9 cellular contexts compared by ENCODE assay signal in the genomic region with DNA sequence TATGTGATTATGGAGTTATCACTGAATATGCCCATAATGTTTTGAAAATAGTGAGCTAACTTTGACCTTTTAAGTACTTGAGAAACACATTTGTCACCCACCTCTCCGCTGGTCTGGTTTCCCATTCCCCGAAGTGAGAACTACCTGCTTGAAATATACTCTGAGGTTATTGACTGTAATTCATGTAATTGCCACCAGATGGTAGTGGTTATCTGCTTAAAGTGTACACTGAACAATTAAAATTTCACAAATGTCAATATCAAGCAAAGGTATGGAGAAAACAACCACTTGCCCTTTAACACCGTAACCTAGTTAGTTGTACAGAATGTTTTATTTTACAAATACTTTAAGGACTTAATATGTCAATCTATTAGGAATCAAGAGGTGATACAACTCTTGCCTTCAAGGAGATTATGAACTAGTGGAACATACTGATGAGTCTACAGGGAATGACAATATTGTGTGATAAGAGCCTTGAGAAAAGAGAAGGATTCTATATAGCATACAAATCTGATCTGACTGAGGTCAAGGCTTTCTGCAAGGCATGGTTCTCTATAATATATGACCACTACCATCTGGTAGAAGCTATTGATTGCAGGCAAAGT.
DNase-seq lines count a peak whose midpoint lies in the region; ATAC-seq and TF ChIP-seq lines count a peak whose summit lies in the region.
"Had no signal": no experiment of that assay in that cellular context is flagged by ENCODE, and none has a peak within 500 bp of the region (broad histone marks: within the 10 kb centered on the region; RNA-seq: fewer than 3 reads in every experiment).

No MANE protein-coding gene starts in this region.

- no peak overlapping the region for H3K4me3 Mint-ChIP-seq in progenitor cell of endocrine pancreas (ENCODE audit: low read depth)
- H3K4me3 Mint-ChIP-seq in activated T-cell treated with anti-CD3 and anti-CD28 coated beads, Interleukin-2, amount 50 U/mL, for 4 hours, result no peak overlapping the region
- H3K4me3 Mint-ChIP-seq: activated B cell treated with CpG ODN at 0.5 μM for 24 hours had no signal

- H3K4me1 Mint-ChIP-seq in progenitor cell of endocrine pancreas (ENCODE audit: low read depth), result no peaks in the 10 kb centered on the region
- no peaks in the 10 kb centered on the region for H3K4me1 Mint-ChIP-seq in activated T-cell treated with anti-CD3 and anti-CD28 coated beads, Interleukin-2, amount 50 U/mL, for 4 hours (ENCODE audit: low read depth)
- H3K4me1 Mint-ChIP-seq: activated B cell treated with CpG ODN at 0.5 μM for 24 hours had no signal

- no peaks in the 10 kb centered on the region for H3K36me3 ChIP-seq in OCI-LY1 (ENCODE audit: insufficient read depth, low read length)

- H3K27me3 Mint-ChIP-seq in progenitor cell of endocrine pancreas, result no peaks in the 10 kb centered on the region
- no peaks in the 10 kb centered on the region for H3K27me3 Mint-ChIP-seq in activated T-cell treated with anti-CD3 and anti-CD28 coated beads, Interleukin-2, amount 50 U/mL, for 4 hours (ENCODE audit: low read depth)

- H3K27ac ChIP-seq in OCI-LY1 (ENCODE audit: low read depth, low read length, poor library complexity, severe bottlenecking), result no peak overlapping the region

- no peaks in the 10 kb centered on the region for H3K4me1 ChIP-seq in OCI-LY1 (ENCODE audit: insufficient read depth, low read length, severe bottlenecking)

- ATAC-seq in GM21390 (IDR thresholded peaks at IDR 0.05; ENCODE audit: unreplicated experiment), result peak; percentile 93
- peak; percentile 79 for ATAC-seq in HG03558 (IDR thresholded peaks at IDR 0.05; ENCODE audit: extremely low read depth, unreplicated experiment)
- ATAC-seq in activated T-cell treated with anti-CD3 and anti-CD28 coated beads, Interleukin-2, amount 50 U/mL, for 4 hours, result no peak

- DNase-seq in Daoy (ENCODE audit: low read depth), result peak; percentile 4
- DNase-seq in epithelial cell of proximal tubule (ENCODE audit: low read depth), result no peak
- no peak for DNase-seq in progenitor cell of endocrine pancreas (ENCODE audit: low spot score, unreplicated experiment)
- no peak for DNase-seq in activated T-cell treated with anti-CD3 and anti-CD28 coated beads, Interleukin-2, amount 50 U/mL, for 4 hours
- DNase-seq in putamen (ENCODE audit: low spot score), result no peak
- DNase-seq: activated B cell treated with CpG ODN at 0.5 μM for 24 hours had no signal

- no peak overlapping the region for H3K4me2 ChIP-seq in OCI-LY1 (ENCODE audit: low read length)

- no peaks in the 10 kb centered on the region for H3K79me2 ChIP-seq in OCI-LY1 (ENCODE audit: insufficient read depth, low read length)

- no peak overlapping the region for H3K4me3 ChIP-seq in OCI-LY1 (ENCODE audit: low read depth, low read length, poor library complexity, severe bottlenecking)
- no peak overlapping the region for H3K4me3 ChIP-seq in epithelial cell of proximal tubule (ENCODE audit: low read depth, low read length)

- H3K9me3 ChIP-seq in OCI-LY1 (ENCODE audit: low read length), result no peaks in the 10 kb centered on the region

- no peaks in the 10 kb centered on the region for H3K36me3 Mint-ChIP-seq in progenitor cell of endocrine pancreas (ENCODE audit: insufficient read depth)
- no peaks in the 10 kb centered on the region for H3K36me3 Mint-ChIP-seq in activated T-cell treated with anti-CD3 and anti-CD28 coated beads, Interleukin-2, amount 50 U/mL, for 4 hours (ENCODE audit: insufficient read depth)

- peak; percentile 57 for TF ChIP-seq CTCF in OCI-LY1 (IDR thresholded peaks at IDR 0.05; ENCODE audit: low read length)
- TF ChIP-seq CTCF in epithelial cell of proximal tubule (conservative IDR thresholded peaks at IDR 0.05; ENCODE audit: low read depth, low read length), result peak; percentile 60
- TF ChIP-seq CTCF in progenitor cell of endocrine pancreas (IDR thresholded peaks at IDR 0.05; ENCODE audit: unreplicated experiment), result peak; percentile 78

- no peak overlapping the region for H3K27ac Mint-ChIP-seq in progenitor cell of endocrine pancreas
- H3K27ac Mint-ChIP-seq: activated B cell treated with CpG ODN at 0.5 μM for 24 hours had no signal

- H3K9ac ChIP-seq in OCI-LY1 (ENCODE audit: low read length), result no peak overlapping the region

- no peaks in the 10 kb centered on the region for H3K27me3 ChIP-seq in OCI-LY1 (ENCODE audit: insufficient read depth, low read length)

- no peaks in the 10 kb centered on the region for H3F3A ChIP-seq in OCI-LY1 (ENCODE audit: insufficient read depth, low read length)

- H3K9me2 ChIP-seq in OCI-LY1 (ENCODE audit: low read depth, low read length), result no peaks in the 10 kb centered on the region

- H3K9me3 Mint-ChIP-seq in progenitor cell of endocrine pancreas (ENCODE audit: low read depth), result no peaks in the 10 kb centered on the region
- peaks cover 4% of the 10 kb centered on the region for H3K9me3 Mint-ChIP-seq in activated T-cell treated with anti-CD3 and anti-CD28 coated beads, Interleukin-2, amount 50 U/mL, for 4 hours
- H3K9me3 Mint-ChIP-seq: activated B cell treated with CpG ODN at 0.5 μM for 24 hours had no signal

- no peaks in the 10 kb centered on the region for H4K20me1 ChIP-seq in OCI-LY1 (ENCODE audit: insufficient read depth, low read length)

- no peak overlapping the region for H2AFZ ChIP-seq in OCI-LY1 (ENCODE audit: low read length)

Comparison
In these comparisons a context has a peak if more than half of its experiments do, and no peak if none do; other contexts are left out.
1. ATAC-seq: peak in GM21390 (single experiment) and HG03558 (single experiment); none in activated T-cell treated with anti-CD3 and anti-CD28 coated beads, Interleukin-2, amount 50 U/mL, for 4 hours (0 of 2).
2. Peak in every context shown above with its lines, with median percentiles within 50 percentile points of each other: CTCF ChIP-seq.